ENCODE assay signal across 8 cellular contexts in the genomic region with DNA sequence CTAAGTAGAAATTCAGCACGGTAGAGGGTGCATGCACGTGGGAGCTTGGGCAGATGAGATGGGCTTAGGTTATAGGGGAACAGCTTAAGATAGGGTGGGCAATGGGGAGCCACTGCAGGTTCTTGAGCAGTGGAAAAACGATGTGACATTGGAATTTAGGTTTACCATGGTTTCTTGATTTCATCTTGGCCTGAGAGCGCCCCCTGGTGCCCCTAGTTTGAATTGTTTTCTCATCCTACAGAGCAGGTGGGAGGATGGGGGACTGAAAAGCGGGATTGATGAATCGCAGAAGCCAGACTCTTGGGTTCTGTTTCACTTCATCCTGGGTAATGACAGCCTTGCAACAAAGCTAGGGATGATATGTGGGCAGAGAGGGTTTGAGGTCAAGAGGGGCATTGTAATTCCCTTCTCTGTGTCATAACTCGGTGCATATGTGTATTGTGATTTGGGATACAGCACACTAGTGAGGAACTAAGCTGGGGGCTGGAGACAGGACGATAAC. TPM values are rescaled to one million over a fixed set of nuclear protein-coding genes. Genes with fewer than 3 reads are reported as not detected.
DNase-seq lines count a peak whose midpoint lies in the region; ATAC-seq and TF ChIP-seq lines count a peak whose summit lies in the region.

No MANE protein-coding gene starts in this region.

- intact Hi-C loops in CD8-positive, alpha-beta T cell (cut with DNase I, micrococcal nuclease), result loop anchor here (1.0 to 5.0 kb wide), 6 partner anchors 39 to 256 kb away; partner anchors contain the start of genes CBL (in 2 of the 2), NLRX1 (in 2 of the 2) and VPS11 (in 1 of the 2)
- intact Hi-C loops in transverse colon (cut with DNase I; ENCODE audit: low total_unique reads), result loop anchor here (5.0 kb wide), 1 partner anchor 116 kb away; the partner anchor contains the start of gene CBL

- H3K4me3 Mint-ChIP-seq in CD8-positive, alpha-beta T cell, result no peak overlapping the region
- no peak overlapping the region for H3K4me3 Mint-ChIP-seq in activated T-cell treated with anti-CD3 and anti-CD28 coated beads, Interleukin-2, amount 50 U/mL, for 72 hours

- no peak overlapping the region for H3K27ac Mint-ChIP-seq in CD8-positive, alpha-beta T cell
- no peak overlapping the region for H3K27ac Mint-ChIP-seq in activated T-cell treated with anti-CD3 and anti-CD28 coated beads, Interleukin-2, amount 50 U/mL, for 72 hours

- 14 to 23% methylated on average over 5 to 8 of the region's 8 CpGs for WGBS in transverse colon (ENCODE audit: low coverage in 1 of 2), 2 donors

- no peak overlapping the region for H3K27ac ChIP-seq in CD8-positive, alpha-beta T cell (ENCODE audit: low read depth, low read length)
- no peak overlapping the region for H3K27ac ChIP-seq in Peyer's patch
- H3K27ac ChIP-seq in osteoblast (ENCODE audit: low read depth, low read length), result no peak overlapping the region
- peak overlapping the region in 2 of 4 donors; percentile 88 to 97 for H3K27ac ChIP-seq in transverse colon

- H3K4me1 Mint-ChIP-seq in CD8-positive, alpha-beta T cell (ENCODE audit: low read depth), result peaks cover 26% of the 10 kb centered on the region
- peaks cover 32% of the 10 kb centered on the region for H3K4me1 Mint-ChIP-seq in activated T-cell treated with anti-CD3 and anti-CD28 coated beads, Interleukin-2, amount 50 U/mL, for 72 hours (ENCODE audit: low read depth)

- no peaks in the 10 kb centered on the region for H3K36me3 Mint-ChIP-seq in CD8-positive, alpha-beta T cell
- no peaks in the 10 kb centered on the region for H3K36me3 Mint-ChIP-seq in activated T-cell treated with anti-CD3 and anti-CD28 coated beads, Interleukin-2, amount 50 U/mL, for 72 hours (ENCODE audit: insufficient read depth in 2 of 2)

- H4K20me1 ChIP-seq in osteoblast (ENCODE audit: insufficient read depth, low read length), result no peaks in the 10 kb centered on the region

- peak; percentile 65 to 88 (median 75) for DNase-seq in CD8-positive, alpha-beta T cell
- DNase-seq in HUDEP-2 (lab: John Stamatoyannopoulos, UW; ENCODE audit: unreplicated experiment in 76 of 76), result peak in 58 of 76 experiments; percentile 2 to 69 (median 36)
- peak; percentile 67 to 92 (median 85) for DNase-seq in Peyer's patch
- peak; percentile 77 to 85 for DNase-seq in activated T-cell treated with anti-CD3 and anti-CD28 coated beads, Interleukin-2, amount 50 U/mL, for 72 hours
- peak; percentile 80 for DNase-seq in fibroblast of pulmonary artery (ENCODE audit: low read depth)
- DNase-seq in osteoblast (ENCODE audit: insufficient read length, low spot score, missing footprints), result peak; percentile 94
- peak; percentile 84 for DNase-seq in transverse colon

- H2AFZ ChIP-seq in osteoblast (ENCODE audit: low read length), result peak overlapping the region; percentile 52

- no peak for TF ChIP-seq POLR2A in Peyer's patch (IDR thresholded peaks at IDR 0.05)
- no peak for TF ChIP-seq POLR2A in transverse colon (IDR thresholded peaks at IDR 0.05)

- peak; percentile 77 for TF ChIP-seq CTCF in CD8-positive, alpha-beta T cell (IDR thresholded peaks at IDR 0.05)
- TF ChIP-seq CTCF in Peyer's patch (IDR thresholded peaks at IDR 0.05) (peak; percentile 71 to 84 (median 76)), fibroblast of pulmonary artery (IDR thresholded peaks at IDR 0.05; ENCODE audit: low read length, missing control alignments) (peak; percentile 69), osteoblast (IDR thresholded peaks at IDR 0.05; ENCODE audit: extremely low read depth, low read depth, low read length) (peak; percentile 90), transverse colon (IDR thresholded peaks at IDR 0.05) (peak; percentile 78 to 85 (median 84))

- in situ Hi-C loops in transverse colon (cut with MboI; ENCODE audit: low pct_ligation_motif_present in 1 of 4, low pct_unique_long_range_greater_than_20kb in 1 of 4, low sequenced_read_pairs in 3 of 4), result no loop called here

- no peaks in the 10 kb centered on the region for H3K79me2 ChIP-seq in osteoblast (ENCODE audit: insufficient read depth, low read length)

- no peaks in the 10 kb centered on the region for H3K27me3 ChIP-seq in CD8-positive, alpha-beta T cell (ENCODE audit: insufficient read depth, low read length)
- H3K27me3 ChIP-seq in Peyer's patch (no peaks in the 10 kb centered on the region), osteoblast (ENCODE audit: insufficient read depth, low read length) (no peaks in the 10 kb centered on the region), transverse colon (peaks cover 25% of the 10 kb centered on the region)

- H3K4me3 ChIP-seq in CD8-positive, alpha-beta T cell (ENCODE audit: low read depth, low read length), result no peak overlapping the region
- H3K4me3 ChIP-seq in Peyer's patch, result no peak overlapping the region
- no peak overlapping the region for H3K4me3 ChIP-seq in fibroblast of pulmonary artery (replicated peaks; ENCODE audit: low read depth, low read length)
- no peak overlapping the region for H3K4me3 ChIP-seq in osteoblast (ENCODE audit: insufficient read depth, low read length)
- H3K4me3 ChIP-seq in transverse colon, result no peak overlapping the region

- POLR2A ChIA-PET in CD8-positive, alpha-beta T cell (lab: Charles Lee), result interaction anchor here (1.0 to 1.5 kb wide), 2 partner anchors 118 to 294 kb away, joined by 4 to 5 read pairs; partner anchors contain the start of gene CBL

- no peaks in the 10 kb centered on the region for H3K9me3 Mint-ChIP-seq in CD8-positive, alpha-beta T cell
- no peaks in the 10 kb centered on the region for H3K9me3 Mint-ChIP-seq in activated T-cell treated with anti-CD3 and anti-CD28 coated beads, Interleukin-2, amount 50 U/mL, for 72 hours

- TF ChIP-seq EP300 in transverse colon (IDR thresholded peaks at IDR 0.05; ENCODE audit: low read depth), result peak; percentile 64

- no peaks in the 10 kb centered on the region for H3K9me3 ChIP-seq in CD8-positive, alpha-beta T cell (ENCODE audit: low read length)
- H3K9me3 ChIP-seq in Peyer's patch (no peaks in the 10 kb centered on the region), osteoblast (ENCODE audit: low read depth, low read length) (no peaks in the 10 kb centered on the region), transverse colon (no peaks in the 10 kb centered on the region)

- ATAC-seq in CD8-positive, alpha-beta T cell, result peak; percentile 18
- ATAC-seq in activated T-cell treated with anti-CD3 and anti-CD28 coated beads, Interleukin-2, amount 50 U/mL, for 72 hours (replicated peaks in 1 of 2), result no peak
- no peak for ATAC-seq in GM21723 (IDR thresholded peaks at IDR 0.05; ENCODE audit: unreplicated experiment)

- H3K4me2 ChIP-seq in osteoblast (ENCODE audit: insufficient read depth, low read length), result peak overlapping the region; percentile 41

- peaks cover 11% of the 10 kb centered on the region for H3K4me1 ChIP-seq in CD8-positive, alpha-beta T cell (ENCODE audit: insufficient read depth, low read length)
- H3K4me1 ChIP-seq in Peyer's patch (peaks cover 0 to 22% (median 6%) of the 10 kb centered on the region in 4 donors), osteoblast (ENCODE audit: insufficient read depth, low read length) (peaks cover 29% of the 10 kb centered on the region), transverse colon (peaks cover 14 to 36% (median 31%) of the 10 kb centered on the region in 4 donors)

- H3K27me3 Mint-ChIP-seq in CD8-positive, alpha-beta T cell (ENCODE audit: low read depth), result peaks cover 1% of the 10 kb centered on the region
- peaks cover 6% of the 10 kb centered on the region for H3K27me3 Mint-ChIP-seq in activated T-cell treated with anti-CD3 and anti-CD28 coated beads, Interleukin-2, amount 50 U/mL, for 72 hours (ENCODE audit: low read depth)

- CTCF ChIA-PET in CD8-positive, alpha-beta T cell (lab: Charles Lee), result interaction anchor here (0.6 to 8.7 kb wide), 50 partner anchors 8 to 326 kb away, joined by 3 to 103 read pairs (median 4); partner anchors contain the start of genes C1QTNF5, CBL, CENATAC and NLRX1

- no peaks in the 10 kb centered on the region for H3K36me3 ChIP-seq in CD8-positive, alpha-beta T cell (ENCODE audit: insufficient read depth, low read length)
- H3K36me3 ChIP-seq in Peyer's patch (no peaks in the 10 kb centered on the region), osteoblast (ENCODE audit: insufficient read depth, low read length) (no peaks in the 10 kb centered on the region), transverse colon (no peaks in the 10 kb centered on the region)

RNA-seq across cellular contexts. Expression of gene MCAM, which starts 6.7 kb away (rescaled TPM):
- 10 to 100 TPM; 16.1 to 18.3 TPM for total RNA-seq in CD8-positive, alpha-beta T cell
- total RNA-seq in Peyer's patch (100 to 1,000 TPM in 1 of 4 donors, 10 to 100 TPM in 3; 27.5 to 112 (median 66.2) TPM), osteoblast (11.2 and 14.1 TPM in 2 replicates), transverse colon (100 to 1,000 TPM in 3 of 4 donors, 10 to 100 TPM in 1; 87.4 to 466 (median 150) TPM)
- total RNA-seq in activated T-cell treated with anti-CD3 and anti-CD28 coated beads, Interleukin-2, amount 50 U/mL, for 72 hours, result 1 to 10 TPM; 4.7 to 5.2 TPM

RNA-seq across cellular contexts. Expression of gene RNF26, which starts 10.7 kb away (rescaled TPM):
- total RNA-seq in CD8-positive, alpha-beta T cell, result 10 to 100 TPM; 20.9 TPM
- total RNA-seq in Peyer's patch, result 10 to 100 TPM; 15.5 to 23.4 (median 16.5) TPM
- total RNA-seq in activated T-cell treated with anti-CD3 and anti-CD28 coated beads, Interleukin-2, amount 50 U/mL, for 72 hours, result 10 to 100 TPM; 32.5 to 38.9 TPM
- total RNA-seq in osteoblast, result 4.0 and 5.0 TPM in 2 replicates
- 10 to 100 TPM; 10.0 to 27.3 (median 13.9) TPM for total RNA-seq in transverse colon

RNA-seq across cellular contexts. Expression of gene C1QTNF5, which starts 17.1 kb away (rescaled TPM):
- total RNA-seq in CD8-positive, alpha-beta T cell, result not detected
- 10 to 100 TPM; 10.3 to 26.4 (median 11.8) TPM for total RNA-seq in Peyer's patch
- not detected for total RNA-seq in activated T-cell treated with anti-CD3 and anti-CD28 coated beads, Interleukin-2, amount 50 U/mL, for 72 hours
- total RNA-seq in osteoblast, result 35.9 and 41.3 TPM in 2 replicates
- total RNA-seq in transverse colon, result 10 to 100 TPM in 2 of 4 donors, 1 to 10 TPM in 2; 7.6 to 20.5 (median 11.4) TPM

RNA-seq across cellular contexts. Expression of gene MFRP, which starts 22.9 kb away (rescaled TPM):
- not detected for total RNA-seq in CD8-positive, alpha-beta T cell
- total RNA-seq in Peyer's patch (not detected), osteoblast (not detected in 2 replicates), transverse colon (under 1 TPM in 1 of 4 donors, not detected in 3; 0.32 TPM)
- total RNA-seq in activated T-cell treated with anti-CD3 and anti-CD28 coated beads, Interleukin-2, amount 50 U/mL, for 72 hours, result not detected

RNA-seq across cellular contexts. Expression of gene USP2, which starts 57.9 kb away (rescaled TPM):
- 1 to 10 TPM; 3.4 to 5.9 TPM for total RNA-seq in CD8-positive, alpha-beta T cell
- total RNA-seq in Peyer's patch, result 10 to 100 TPM in 3 of 4 donors, 1 to 10 TPM in 1; 2.5 to 61.8 (median 32.2) TPM
- total RNA-seq in activated T-cell treated with anti-CD3 and anti-CD28 coated beads, Interleukin-2, amount 50 U/mL, for 72 hours, result 1 to 10 TPM in 1 of 2 donors, under 1 TPM in 1; 0.91 to 3.0 TPM
- 0.29 and 0.36 TPM in 2 replicates for total RNA-seq in osteoblast
- 10 to 100 TPM in 3 of 4 donors, 1 to 10 TPM in 1; 9.8 to 26.6 (median 22.7) TPM for total RNA-seq in transverse colon

Comparison
In these comparisons a context has a peak if more than half of its experiments do, and no peak if none do; other contexts are left out.
1. DNase-seq: peak in every context shown above with its lines; median percentile 94 in osteoblast; 85 in Peyer's patch; 84 in transverse colon; 81 in activated T-cell treated with anti-CD3 and anti-CD28 coated beads, Interleukin-2, amount 50 U/mL, for 72 hours; 80 in fibroblast of pulmonary artery; 75 in CD8-positive, alpha-beta T cell; 36 in HUDEP-2.
2. RNA of gene C1QTNF5, which starts 17.1 kb away (total RNA-seq): 35.9 to 41.3 TPM in osteoblast, 7.6 to 20.5 TPM in transverse colon and 10.3 to 26.4 TPM in Peyer's patch; not detected in CD8-positive, alpha-beta T cell and not detected in activated T-cell treated with anti-CD3 and anti-CD28 coated beads, Interleukin-2, amount 50 U/mL, for 72 hours; every median in the first group is over 4 times any median in the second.
3. Peak in every context shown above with its lines, with median percentiles within 50 percentile points of each other: CTCF ChIP-seq.